In genomic region chr1:234725177-234726132, GRCh38 we compare ENCODE assay signal across 8 cellular contexts.
DNase-seq lines count a peak whose midpoint lies in the region; ATAC-seq, FAIRE-seq and TF ChIP-seq lines count a peak whose summit lies in the region.

No MANE protein-coding gene starts in this region.

- FAIRE-seq in astrocyte (lab: Jason Lieb, UNC): no peak

- peaks cover 79% of the 10 kb centered on the region for H3K4me1 Mint-ChIP-seq in astrocyte (ENCODE audit: low read depth, unreplicated experiment)

- H3K9me3 ChIP-seq in astrocyte (ENCODE audit: insufficient read depth, low read depth, low read length) (no peaks in the 10 kb centered on the region), left lung (no peaks in the 10 kb centered on the region)

- TF ChIP-seq CTCF in HFF-Myc (IDR thresholded peaks at IDR 0.05; ENCODE audit: low read depth, low read length, missing control alignments) (no peak), astrocyte (IDR thresholded peaks at IDR 0.05; ENCODE audit: insufficient read depth, low read depth, low read length) (no peak), left lung (IDR thresholded peaks at IDR 0.05) (no peak)

- peak overlapping the region; percentile 98 for H3K27ac Mint-ChIP-seq in astrocyte (ENCODE audit: unreplicated experiment)

- no peaks in the 10 kb centered on the region for H3K79me2 ChIP-seq in astrocyte (ENCODE audit: insufficient read depth, low read length)

- H3K27ac ChIP-seq in astrocyte (ENCODE audit: low read depth, low read length) (peak overlapping the region; percentile 99), left lung (peak overlapping the region; percentile 97 to 99)

- peak overlapping the region; percentile 26; the same call in 1 of the 2 replicates for H3K4me3 ChIP-seq in HFF-Myc (replicated peaks; ENCODE audit: low read depth, low read length)
- H3K4me3 ChIP-seq in astrocyte (ENCODE audit: insufficient read depth, low read depth, low read length): no peak overlapping the region
- H3K4me3 ChIP-seq in left lung: no peak overlapping the region

- H3K4me1 ChIP-seq in astrocyte (ENCODE audit: insufficient read depth, low read length) (peaks cover 81% of the 10 kb centered on the region), left lung (peaks cover 53 to 85% of the 10 kb centered on the region in 2 donors)

- H3K9ac ChIP-seq in astrocyte (ENCODE audit: low read length): peak overlapping the region; percentile 91

- H3K27me3 Mint-ChIP-seq in astrocyte (ENCODE audit: low read depth, unreplicated experiment): no peaks in the 10 kb centered on the region

- H2AFZ ChIP-seq in astrocyte (ENCODE audit: low read depth, low read length): peak overlapping the region; percentile 7

- no peaks in the 10 kb centered on the region for H3K36me3 ChIP-seq in astrocyte (ENCODE audit: insufficient read depth, low read length)
- H3K36me3 ChIP-seq in left lung: no peaks in the 10 kb centered on the region

- H3K36me3 Mint-ChIP-seq in astrocyte (ENCODE audit: low read depth, unreplicated experiment): no peaks in the 10 kb centered on the region

- no peak overlapping the region for H3K4me3 Mint-ChIP-seq in astrocyte (ENCODE audit: unreplicated experiment)

- no peaks in the 10 kb centered on the region for H3K9me3 Mint-ChIP-seq in astrocyte (ENCODE audit: unreplicated experiment)

- H3K27me3 ChIP-seq in astrocyte (ENCODE audit: insufficient read depth, low read length) (no peaks in the 10 kb centered on the region), left lung (no peaks in the 10 kb centered on the region)

- intact Hi-C loops in left lung (cut with DNase I): loop anchor here in 1 of 2 donors (10.0 kb wide), 1 partner anchor 139 kb away; no protein-coding TSS in a partner anchor

- no peaks in the 10 kb centered on the region for H4K20me1 ChIP-seq in astrocyte (ENCODE audit: insufficient read depth, low read length)

- DNase-seq in HFF-Myc (ENCODE audit: extremely low read depth, low read depth) (no peak), astrocyte (ENCODE audit: low read depth) (no peak), left lung (no peak), hepatic stellate cell (ENCODE audit: low spot score) (no peak)
- DNase-seq in stimulated activated CD8-positive, alpha-beta memory T cell treated with anti-CD3 and anti-CD28 coated beads, Interleukin-15, amount 100 ng/mL, for 4 hours (ENCODE audit: low read depth in 2 of 2): peak; percentile 30 to 32

- H3K4me2 ChIP-seq in astrocyte (ENCODE audit: low read length): peak overlapping the region; percentile 74

- no peak for ATAC-seq in SK-N-SH treated with all-trans-retinoic acid at 6 μM for 48 hours
- peak; percentile 1 for ATAC-seq in left lung
- ATAC-seq in GM21367 (IDR thresholded peaks at IDR 0.05; ENCODE audit: unreplicated experiment): no peak
- ATAC-seq in HG02852 (IDR thresholded peaks at IDR 0.05; ENCODE audit: unreplicated experiment): no peak

TF ChIP-seq in SK-N-SH treated with all-trans-retinoic acid at 6 μM for 48 hours, 23 proteins besides CTCF, POLR2A, EP300 and RAD21:
- 0 out of 2 replicates have a peak, but pooled peaks have one; percentile 10 for TF ChIP-seq TSHZ2 (CRISPR knock-in tag; IDR thresholded peaks at IDR 0.05)
- TF ChIP-seq ZNF70 (CRISPR knock-in tag; IDR thresholded peaks at IDR 0.05): no peak
- TF ChIP-seq CSRNP3 (CRISPR knock-in tag; IDR thresholded peaks at IDR 0.05): no peak
- TF ChIP-seq ARNTL (CRISPR knock-in tag; IDR thresholded peaks at IDR 0.05; ENCODE audit: borderline replicate concordance, low read depth): no peak
- no peak for TF ChIP-seq ISL1 (CRISPR knock-in tag; IDR thresholded peaks at IDR 0.05)
- no peak for TF ChIP-seq CREB5 (CRISPR knock-in tag; IDR thresholded peaks at IDR 0.05; ENCODE audit: low read depth)
- TF ChIP-seq ZC3H10 (CRISPR knock-in tag; IDR thresholded peaks at IDR 0.05): 0 out of 2 replicates have a peak, but pooled peaks have one; percentile 22

Comparison
In these comparisons a context has a peak if more than half of its experiments do, and no peak if none do; other contexts are left out.
1. DNase-seq: peak in stimulated activated CD8-positive, alpha-beta memory T cell treated with anti-CD3 and anti-CD28 coated beads, Interleukin-15, amount 100 ng/mL, for 4 hours (2 of 2); none in HFF-Myc (single experiment), astrocyte (single experiment), left lung (0 of 2) and hepatic stellate cell (single experiment).